8 cellular contexts compared by ENCODE assay signal in the genomic region with DNA sequence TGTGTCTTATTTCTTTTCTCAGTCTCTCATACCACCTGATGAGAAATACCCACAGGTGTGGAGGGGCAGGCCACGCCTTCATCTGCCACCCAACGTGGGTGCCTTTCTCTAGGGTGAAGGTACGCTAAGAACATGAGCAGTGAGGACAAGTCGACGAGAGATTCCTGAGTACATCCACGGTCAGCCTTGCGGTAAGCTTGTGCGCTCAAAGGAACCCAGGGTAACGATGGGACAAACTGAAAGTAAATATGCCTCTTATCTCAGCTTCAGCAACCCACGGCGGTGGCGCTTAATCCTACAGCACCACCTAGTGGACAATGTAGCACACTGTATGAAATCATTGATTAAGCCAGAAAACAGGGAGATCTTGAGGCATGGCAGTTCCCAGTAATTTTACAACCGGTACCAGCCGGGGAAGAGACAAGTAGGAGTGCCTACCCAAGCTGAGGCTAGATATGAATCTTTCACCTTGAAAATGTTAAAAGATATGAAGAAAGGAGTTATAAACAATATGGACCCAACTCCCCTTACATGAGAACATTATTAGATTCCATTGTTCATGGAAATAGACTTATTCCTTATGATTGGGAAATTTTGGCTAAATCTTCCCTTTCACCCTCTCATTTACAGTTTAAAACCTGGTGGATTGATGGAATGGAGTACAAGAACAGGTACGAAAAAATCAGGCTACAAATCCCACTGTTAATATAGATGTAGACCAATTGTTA.
DNase-seq lines count a peak whose midpoint lies in the region; ATAC-seq and TF ChIP-seq lines count a peak whose summit lies in the region.

No MANE protein-coding gene starts in this region.

- peak overlapping the region; percentile 89 for H3K4me3 Mint-ChIP-seq in activated B cell treated with CpG ODN at 0.5 μM for 24 hours
- peak overlapping the region; percentile 81 for H3K4me3 Mint-ChIP-seq in central memory CD8-positive, alpha-beta T cell

- ATAC-seq in GM19455 (IDR thresholded peaks at IDR 0.05; ENCODE audit: unreplicated experiment) (peak; percentile 64), activated B cell treated with CpG ODN at 0.5 μM for 24 hours (ENCODE audit: low read depth) (peak; percentile 94)
- ATAC-seq in central memory CD8-positive, alpha-beta T cell (replicated peaks; ENCODE audit: extremely low read depth, poor library complexity, severe bottlenecking): peak; percentile 86

- peak; percentile 89 for DNase-seq in Ammon's horn (ENCODE audit: low spot score)
- DNase-seq in NCI-H146 (lab: John Stamatoyannopoulos, UW): peak; percentile 77
- peak; percentile 44 for DNase-seq in activated B cell treated with CpG ODN at 0.5 μM for 24 hours
- peak; percentile 39 to 64 for DNase-seq in central memory CD8-positive, alpha-beta T cell (ENCODE audit: low spot score in 2 of 2)
- peak; percentile 71 for DNase-seq in left kidney (ENCODE audit: low read depth, low spot score)
- DNase-seq in stimulated activated CD4-positive, alpha-beta T cell treated with anti-CD3 and anti-CD28 coated beads, Interleukin-4, amount 100 ng/mL, for 24 hours: peak; percentile 66
- DNase-seq in 8988T: no peak

- H3K9me3 Mint-ChIP-seq in activated B cell treated with CpG ODN at 0.5 μM for 24 hours: peaks cover 7% of the 10 kb centered on the region
- peaks cover 5% of the 10 kb centered on the region for H3K9me3 Mint-ChIP-seq in central memory CD8-positive, alpha-beta T cell

- POLR2A ChIA-PET in activated B cell treated with CpG ODN at 0.5 μM for 24 hours (lab: Charles Lee): interaction anchor here (0.6 kb wide), 2 partner anchors 31 to 769 kb away, joined by 3 to 4 read pairs; a partner anchor contains a TSS

- H3K4me1 Mint-ChIP-seq in activated B cell treated with CpG ODN at 0.5 μM for 24 hours: peaks cover 13% of the 10 kb centered on the region
- H3K4me1 Mint-ChIP-seq in central memory CD8-positive, alpha-beta T cell: peaks cover 11% of the 10 kb centered on the region

- intact Hi-C loops in activated B cell treated with CpG ODN at 0.5 μM for 24 hours (cut with micrococcal nuclease): loop anchor here (1.0 to 10.0 kb wide), 3 partner anchors 120 to 1383 kb away; a partner anchor contains a TSS

- CTCF ChIA-PET in activated B cell treated with CpG ODN at 0.5 μM for 24 hours (lab: Charles Lee): interaction anchor here (0.6 to 2.0 kb wide), 6 partner anchors 118 to 422 kb away, joined by 3 to 7 read pairs (median 3); a partner anchor contains a TSS

- no peak for TF ChIP-seq CTCF in activated B cell treated with CpG ODN at 0.5 μM for 24 hours (IDR thresholded peaks at IDR 0.05)

- peak overlapping the region; percentile 89 for H3K27ac Mint-ChIP-seq in activated B cell treated with CpG ODN at 0.5 μM for 24 hours
- H3K27ac Mint-ChIP-seq in central memory CD8-positive, alpha-beta T cell (ENCODE audit: low read depth): peak overlapping the region; percentile 85

- H3K27me3 Mint-ChIP-seq in activated B cell treated with CpG ODN at 0.5 μM for 24 hours: no peaks in the 10 kb centered on the region
- peaks cover 7% of the 10 kb centered on the region for H3K27me3 Mint-ChIP-seq in central memory CD8-positive, alpha-beta T cell

- H3K36me3 Mint-ChIP-seq in activated B cell treated with CpG ODN at 0.5 μM for 24 hours (ENCODE audit: low read depth): peaks cover 5% of the 10 kb centered on the region
- peaks cover 3% of the 10 kb centered on the region for H3K36me3 Mint-ChIP-seq in central memory CD8-positive, alpha-beta T cell (ENCODE audit: insufficient read depth)
